ENCODE assay signal across 11 cellular contexts in the genomic region with DNA sequence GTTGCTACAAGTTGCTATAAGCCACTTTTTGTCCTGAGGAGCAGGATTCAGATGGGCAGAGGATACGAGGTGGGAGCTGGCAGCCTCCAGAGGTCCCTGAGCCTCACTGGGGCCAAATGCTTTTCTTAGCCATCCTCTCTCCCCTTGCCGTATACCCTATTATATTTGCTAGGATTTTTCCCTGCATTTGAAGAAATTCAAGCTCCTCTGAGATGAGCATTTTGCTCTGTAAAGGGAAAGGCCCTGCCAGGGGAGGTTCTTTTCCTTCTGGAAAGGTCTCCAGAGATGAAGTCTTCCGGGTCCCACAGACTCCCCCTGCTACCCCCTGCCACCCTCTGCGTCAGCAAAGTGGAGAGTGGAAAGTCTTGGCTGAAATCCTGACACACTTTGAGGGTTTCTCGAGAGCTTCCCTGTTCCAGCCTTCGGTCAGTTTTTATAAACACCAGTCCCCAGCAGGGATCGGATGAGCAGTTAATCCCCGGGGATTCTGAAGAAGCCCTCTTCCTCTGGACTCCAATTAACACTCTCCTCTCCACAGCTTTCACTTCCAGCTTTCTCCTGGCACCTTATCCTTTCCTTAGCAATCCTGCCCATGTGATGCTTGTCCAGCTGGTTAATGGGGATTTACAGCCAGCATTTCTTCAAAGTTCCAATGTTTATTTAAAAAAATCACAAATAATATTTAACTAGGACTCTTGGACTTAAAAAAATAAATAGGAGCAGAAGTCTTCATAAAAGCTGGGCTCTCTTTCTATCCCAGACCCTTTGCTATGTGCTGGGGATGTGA. TPM values are rescaled to one million over a fixed set of nuclear protein-coding genes. Genes with fewer than 3 reads are reported as not detected.
DNase-seq lines count a peak whose midpoint lies in the region; ATAC-seq and TF ChIP-seq lines count a peak whose summit lies in the region.
"Had no signal": no experiment of that assay in that cellular context is flagged by ENCODE, and none has a peak within 500 bp of the region (broad histone marks: within the 10 kb centered on the region; RNA-seq: fewer than 3 reads in every experiment).

No MANE protein-coding gene starts in this region.

- H3K9me2 ChIP-seq in Loucy (replicated peaks; ENCODE audit: low read depth, low read length), result no peaks in the 10 kb centered on the region

- H3K4me3 ChIP-seq in Loucy (ENCODE audit: low read length, poor library complexity, severe bottlenecking) (no peak overlapping the region), coronary artery (no peak overlapping the region), lung (no peak overlapping the region), stomach (no peak overlapping the region)

- H3K36me3 Mint-ChIP-seq in Calu3 (ENCODE audit: insufficient read depth, unreplicated experiment), result no peaks in the 10 kb centered on the region

- H3F3A ChIP-seq in Loucy (ENCODE audit: low read depth), result no peaks in the 10 kb centered on the region

- no peaks in the 10 kb centered on the region for H3K36me3 ChIP-seq in Loucy (ENCODE audit: insufficient read depth, low read length)
- H3K36me3 ChIP-seq in lung (ENCODE audit: control insufficient read depth in 2 of 2, insufficient read depth in 2 of 2, low read length in 2 of 2), result no peaks in the 10 kb centered on the region
- H3K36me3 ChIP-seq in stomach, result no peaks in the 10 kb centered on the region

- peak; percentile 22 for ATAC-seq in lung (ENCODE audit: insufficient read depth, low FRiP score)
- no peak for ATAC-seq in HG03432 (IDR thresholded peaks at IDR 0.05; ENCODE audit: unreplicated experiment)
- no peak for ATAC-seq in HG02973 (IDR thresholded peaks at IDR 0.05; ENCODE audit: unreplicated experiment)
- ATAC-seq in HG02798 (IDR thresholded peaks at IDR 0.05; ENCODE audit: poor library complexity, unreplicated experiment), result no peak

- H3K27me3 ChIP-seq in Loucy (ENCODE audit: insufficient read depth, low read length, poor library complexity, severe bottlenecking) (no peaks in the 10 kb centered on the region), lung (ENCODE audit: control insufficient read depth, insufficient read depth) (no peaks in the 10 kb centered on the region), stomach (no peaks in the 10 kb centered on the region)

- TF ChIP-seq EP300 in stomach (IDR thresholded peaks at IDR 0.05), result no peak

- TF ChIP-seq CTCF in Loucy (conservative IDR thresholded peaks at IDR 0.05; ENCODE audit: low read length) (no peak), coronary artery (IDR thresholded peaks at IDR 0.05) (no peak), lung (IDR thresholded peaks at IDR 0.05; ENCODE audit: control extremely low read depth, extremely low read depth) (no peak), stomach (IDR thresholded peaks at IDR 0.05) (no peak), Calu3 (IDR thresholded peaks at IDR 0.05; ENCODE audit: unreplicated experiment) (no peak)

- BruUV-seq in Calu3 (replicated peaks; lab: Mats Ljungman, UMichigan), result no TSS peak

- H3K79me2 ChIP-seq in Loucy (ENCODE audit: insufficient read depth, low read length), result no peaks in the 10 kb centered on the region
- H3K79me2 ChIP-seq: parathyroid adenoma had no signal

- no peak overlapping the region for H3K4me3 Mint-ChIP-seq in Calu3 (ENCODE audit: low read depth, unreplicated experiment)

- peak overlapping the region in 1 of 2 donors; percentile 61 for H3K27ac ChIP-seq in coronary artery
- H3K27ac ChIP-seq in lung (ENCODE audit: low read depth in 1 of 2, low read length in 1 of 2), result peak overlapping the region in 1 of 2 donors; percentile 70
- peak overlapping the region; percentile 5 to 79 (median 72) for H3K27ac ChIP-seq in stomach

- no peak overlapping the region for H3K27ac Mint-ChIP-seq in Calu3 (ENCODE audit: unreplicated experiment)
- H3K27ac Mint-ChIP-seq: activated T-helper 2 cell treated with anti-CD3 and anti-CD28 coated beads, Interferon-gamma antibody, Interleukin-2, Interleukin-4, amounts not matched to agents 10 μg/mL and 5 μg/mL and 100 μg/mL, durations not matched to agents 14 hours and 24 hours and 36 hours had no signal

- H3K4me1 ChIP-seq in Loucy (ENCODE audit: insufficient read depth, low read length, poor library complexity, severe bottlenecking), result peaks cover 34% of the 10 kb centered on the region
- H3K4me1 ChIP-seq in lung (ENCODE audit: control insufficient read depth in 2 of 2, insufficient read depth in 2 of 2, low read length in 2 of 2), result peaks cover 11 to 29% of the 10 kb centered on the region in 2 donors
- H3K4me1 ChIP-seq in stomach, result peaks cover 47 to 83% (median 53%) of the 10 kb centered on the region in 4 donors
- H3K4me1 ChIP-seq: parathyroid adenoma had no signal

- no peaks in the 10 kb centered on the region for H4K20me1 ChIP-seq in Loucy (ENCODE audit: insufficient read depth, low read length, poor library complexity, severe bottlenecking)

- no peak for TF ChIP-seq POLR2A in stomach (IDR thresholded peaks at IDR 0.05)

- CTCF ChIA-PET in Calu3 (lab: Charles Lee), result no interaction called here

- peaks cover 25% of the 10 kb centered on the region for H3K4me1 Mint-ChIP-seq in Calu3 (ENCODE audit: low read depth, unreplicated experiment)

- H3K9me3 ChIP-seq in Loucy (ENCODE audit: insufficient read depth, low read depth, low read length) (no peaks in the 10 kb centered on the region), lung (ENCODE audit: control insufficient read depth in 2 of 2, insufficient read depth in 1 of 2, low read length in 1 of 2) (no peaks in the 10 kb centered on the region), stomach (no peaks in the 10 kb centered on the region)

- DNase-seq in coronary artery (ENCODE audit: low spot score) (peak; percentile 69), lung (ENCODE audit: low spot score) (peak; percentile 63), stomach (no peak), Calu3 (no peak)

- H3K27me3 Mint-ChIP-seq in Calu3 (ENCODE audit: unreplicated experiment), result no peaks in the 10 kb centered on the region

- no peaks in the 10 kb centered on the region for H3K9me3 Mint-ChIP-seq in Calu3 (ENCODE audit: low read depth, unreplicated experiment)
- H3K9me3 Mint-ChIP-seq: activated T-helper 2 cell treated with anti-CD3 and anti-CD28 coated beads, Interferon-gamma antibody, Interleukin-2, Interleukin-4, amounts not matched to agents 10 μg/mL and 5 μg/mL and 100 μg/mL, durations not matched to agents 14 hours and 24 hours and 36 hours had no signal

- 35 to 64% methylated on average over 8 of the region's 8 CpGs for WGBS in lung, 2 donors
- WGBS in stomach, 5 donors, result 27 to 54% (median 38%) methylated on average over 8 of the region's 8 CpGs

- H2AFZ ChIP-seq in Loucy (ENCODE audit: low read length), result no peak overlapping the region
- H2AFZ ChIP-seq: parathyroid adenoma had no signal

- H3K9ac ChIP-seq in Loucy (ENCODE audit: low read depth, low read length, poor library complexity, severe bottlenecking), result peak overlapping the region; percentile 10
- H3K9ac ChIP-seq: parathyroid adenoma had no signal

- H3K4me2 ChIP-seq in Loucy (ENCODE audit: low read depth, low read length, poor library complexity, severe bottlenecking), result no peak overlapping the region

- intact Hi-C loops in stomach (cut with DNase I; ENCODE audit: low total_unique reads) (no loop called here), Calu3 (cut with micrococcal nuclease; ENCODE audit: unreplicated experiment) (no loop called here)

RNA-seq across cellular contexts. Expression of a gene that starts 13.1 kb away (rescaled TPM):
- 10 to 100 TPM; 17.9 to 23.6 TPM for total RNA-seq in lung
- 10 to 100 TPM in 1 of 2 donors, 1 to 10 TPM in 1; 4.3 to 15.3 TPM for polyA plus RNA-seq in lung
- total RNA-seq in stomach, result 10 to 100 TPM in 2 of 5 donors, 1 to 10 TPM in 2, under 1 TPM in 1; under 0.01 to 12.7 (median 3.3) TPM
- 1 to 10 TPM; 1.9 to 4.4 (median 3.2) TPM for polyA plus RNA-seq in stomach
- total RNA-seq in Calu3 (2022), result 0.19 and 0.22 TPM in 2 replicates
- total RNA-seq: NCI-H460 had no signal

Comparison
In these comparisons a context has a peak if more than half of its experiments do, and no peak if none do; other contexts are left out.
1. DNase-seq: peak in coronary artery (single experiment) and lung (single experiment); none in stomach (single experiment) and Calu3 (single experiment).